ENCODE assay signal across 26 cellular contexts in the genomic region with DNA sequence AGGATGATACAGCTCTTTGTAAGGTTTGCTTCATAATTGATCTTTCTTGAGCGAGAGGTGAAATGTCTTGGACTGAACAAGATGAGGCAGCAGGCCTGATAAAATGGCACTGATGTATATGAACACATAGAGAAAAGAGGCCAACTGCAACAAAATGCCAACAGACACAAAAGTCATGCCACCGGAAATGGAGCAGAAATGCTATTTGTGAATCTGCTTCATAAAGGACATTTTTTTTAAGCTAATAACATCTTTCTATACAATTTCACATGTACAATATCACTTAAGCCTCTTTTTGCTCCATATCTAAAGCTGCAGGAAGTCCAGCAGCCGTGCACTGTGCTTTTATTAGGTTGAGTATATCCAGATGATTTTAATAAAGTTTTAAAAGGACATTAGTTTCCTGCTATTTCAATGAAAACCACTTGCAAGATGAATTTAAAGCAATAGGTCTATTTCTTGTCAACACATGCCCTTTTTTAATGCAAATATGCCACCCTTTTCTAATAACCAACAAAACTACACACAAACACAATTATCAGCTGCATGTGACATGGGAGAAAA.
"Had no signal": no experiment of that assay in that cellular context is flagged by ENCODE, and none has a peak within 500 bp of the region (broad histone marks: within the 10 kb centered on the region; RNA-seq: fewer than 3 reads in every experiment).

No MANE protein-coding gene starts in this region.

- H3K4me3 ChIP-seq: left lung, lower lobe of right lung, ovary, right atrium auricular region, right lobe of liver, spleen, suprapubic skin, thoracic aorta, tibial artery, upper lobe of right lung had no signal

- H3K27me3 ChIP-seq: left lung, ovary, right atrium auricular region, right lobe of liver, spleen, suprapubic skin, tibial artery, upper lobe of right lung had no signal

- H3K36me3 ChIP-seq: left lung, lower lobe of right lung, ovary, right atrium auricular region, right lobe of liver, spleen, suprapubic skin, thoracic aorta, tibial artery, upper lobe of right lung had no signal

- H3K27ac ChIP-seq: left lung, lower lobe of right lung, ovary, right atrium auricular region, right lobe of liver, spleen, suprapubic skin, thoracic aorta, tibial artery, upper lobe of right lung had no signal

- H3K4me1 ChIP-seq: left lung, lower lobe of right lung, right atrium auricular region, right lobe of liver, spleen, suprapubic skin, upper lobe of right lung had no signal

- FAIRE-seq: islet of Langerhans, kidney, urothelium cell line had no signal

- H3K9me3 ChIP-seq: left lung, lower lobe of right lung, ovary, right atrium auricular region, right lobe of liver, spleen, suprapubic skin, thoracic aorta, tibial artery, upper lobe of right lung had no signal

- H3K4me3 Mint-ChIP-seq: immature natural killer cell; naive B cell; natural killer cell; stimulated activated effector memory CD8-positive, alpha-beta T cell treated with anti-CD3 and anti-CD28 coated beads, Interleukin-12 subunit alpha, Interleukin-12 subunit beta, amount 100 ng/mL, for 72 hours; stimulated activated naive CD8-positive, alpha-beta T cell treated with anti-CD3 and anti-CD28 coated beads, Interleukin-15, Interleukin-2, amounts not matched to agents 100 ng/mL and 50 ng/mL, for 24 hours had no signal

- DNase-seq: hypothalamus; immature natural killer cell; kidney; left colon; left lung; lower lobe of right lung; mammary epithelial cell; mesenchymal stem cell; naive B cell; natural killer cell; ovary; right lobe of liver; spleen; stimulated activated CD4-positive, alpha-beta T cell treated with anti-CD3 and anti-CD28 coated beads, Interleukin-4, amount 100 ng/mL, for 24 hours; stimulated activated naive CD4-positive, alpha-beta T cell; tibial artery; trophoblast cell; upper lobe of right lung had no signal

- H3K27me3 Mint-ChIP-seq: naive B cell; progenitor cell of endocrine pancreas; stimulated activated naive CD8-positive, alpha-beta T cell treated with anti-CD3 and anti-CD28 coated beads, Interleukin-15, Interleukin-2, amounts not matched to agents 100 ng/mL and 50 ng/mL, for 24 hours had no signal

- H3K4me1 Mint-ChIP-seq: naive B cell; stimulated activated effector memory CD8-positive, alpha-beta T cell treated with anti-CD3 and anti-CD28 coated beads, Interleukin-12 subunit alpha, Interleukin-12 subunit beta, amount 100 ng/mL, for 72 hours had no signal

- ATAC-seq: left colon; left lung; lower lobe of right lung; natural killer cell; right lobe of liver; stimulated activated effector memory CD8-positive, alpha-beta T cell treated with anti-CD3 and anti-CD28 coated beads, Interleukin-12 subunit alpha, Interleukin-12 subunit beta, amount 100 ng/mL, for 72 hours; upper lobe of right lung had no signal

- H3K27ac Mint-ChIP-seq: immature natural killer cell; naive B cell; natural killer cell; progenitor cell of endocrine pancreas; stimulated activated effector memory CD8-positive, alpha-beta T cell treated with anti-CD3 and anti-CD28 coated beads, Interleukin-12 subunit alpha, Interleukin-12 subunit beta, amount 100 ng/mL, for 72 hours; stimulated activated naive CD8-positive, alpha-beta T cell treated with anti-CD3 and anti-CD28 coated beads, Interleukin-15, Interleukin-2, amounts not matched to agents 100 ng/mL and 50 ng/mL, for 24 hours had no signal

- H3K36me3 Mint-ChIP-seq: naive B cell; natural killer cell; stimulated activated effector memory CD8-positive, alpha-beta T cell treated with anti-CD3 and anti-CD28 coated beads, Interleukin-12 subunit alpha, Interleukin-12 subunit beta, amount 100 ng/mL, for 72 hours had no signal
